12 cellular contexts compared by ENCODE assay signal in the genomic region with DNA sequence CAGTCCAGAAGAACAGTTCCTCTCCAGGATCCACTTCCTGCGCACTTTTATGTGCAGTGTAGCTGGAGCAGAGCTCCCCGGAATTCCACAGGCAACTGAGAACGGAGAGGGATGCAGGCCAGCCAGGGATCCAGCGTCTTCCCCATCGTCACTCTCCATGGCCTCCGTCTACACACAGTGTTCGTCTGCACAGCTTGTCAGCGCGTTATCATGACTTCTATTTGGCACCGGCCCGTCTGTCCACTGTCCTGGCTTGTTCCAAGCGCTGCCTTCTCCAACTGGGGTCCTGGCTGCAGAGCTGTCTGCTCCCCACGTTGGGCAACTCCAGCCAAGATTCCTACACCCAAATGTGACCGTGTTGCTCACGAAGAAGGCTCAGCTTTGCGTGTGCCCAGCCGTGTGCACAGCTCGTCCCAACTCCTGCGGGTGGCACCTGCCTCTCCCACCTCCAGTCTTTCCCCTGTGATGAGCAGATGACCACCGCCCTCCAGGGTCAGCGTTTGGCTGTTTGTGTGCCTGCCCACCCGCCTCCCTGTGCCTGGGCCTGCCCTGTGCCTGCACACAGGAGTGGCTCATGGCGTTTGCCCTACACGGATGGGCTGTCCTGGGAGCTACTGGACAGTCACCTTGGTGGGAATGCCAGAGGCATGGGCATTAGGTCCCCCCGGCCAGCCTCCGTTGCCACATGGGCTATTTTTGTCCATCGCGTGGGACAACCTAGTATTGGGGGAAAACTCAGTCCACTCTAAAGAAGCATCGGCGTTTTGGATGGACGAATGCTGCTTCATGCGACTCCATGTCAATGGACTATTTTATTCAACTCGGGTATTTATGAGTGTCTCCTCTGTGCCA. TPM values are rescaled to one million over a fixed set of nuclear protein-coding genes. Genes with fewer than 3 reads are reported as not detected.
DNase-seq lines count a peak whose midpoint lies in the region; ATAC-seq and TF ChIP-seq lines count a peak whose summit lies in the region.
"Had no signal": no experiment of that assay in that cellular context is flagged by ENCODE, and none has a peak within 500 bp of the region (broad histone marks: within the 10 kb centered on the region; RNA-seq: fewer than 3 reads in every experiment).

No MANE protein-coding gene starts in this region.

- H3K4me3 Mint-ChIP-seq in CD8-positive, alpha-beta memory T cell, result peak overlapping the region; percentile 87 to 96 (median 90)
- H3K4me3 Mint-ChIP-seq in activated B cell treated with CpG ODN at 0.5 μM for 24 hours (peak overlapping the region; percentile 88), glutamatergic neuron (ENCODE audit: unreplicated experiment) (peak overlapping the region; percentile 85)

- ATAC-seq in activated B cell treated with CpG ODN at 0.5 μM for 24 hours (ENCODE audit: low read depth) (no peak), sciatic nerve (no peak), HG02763 (IDR thresholded peaks at IDR 0.05; ENCODE audit: unreplicated experiment) (no peak), GM19351 (IDR thresholded peaks at IDR 0.05; ENCODE audit: unreplicated experiment) (no peak), omental fat pad (ENCODE audit: low FRiP score) (no peak)

- H3K27ac ChIP-seq in CD8-positive, alpha-beta memory T cell (ENCODE audit: low read depth, low read length), result no peak overlapping the region
- no peak overlapping the region for H3K27ac ChIP-seq in MM.1S (ENCODE audit: low read length)

- H3K36me3 ChIP-seq in CD8-positive, alpha-beta memory T cell (ENCODE audit: insufficient read depth, low read length), result no peaks in the 10 kb centered on the region
- H3K36me3 ChIP-seq in MM.1S (replicated peaks; ENCODE audit: insufficient read depth, low read length), result no peaks in the 10 kb centered on the region
- H3K36me3 ChIP-seq: cardiac muscle cell had no signal

- H4K20me1 ChIP-seq in MM.1S (ENCODE audit: insufficient read depth, low read length), result no peaks in the 10 kb centered on the region

- H3K4me1 Mint-ChIP-seq in CD8-positive, alpha-beta memory T cell, result peaks cover 58 to 73% (median 68%) of the 10 kb centered on the region in 3 donors
- peaks cover 42% of the 10 kb centered on the region for H3K4me1 Mint-ChIP-seq in activated B cell treated with CpG ODN at 0.5 μM for 24 hours
- H3K4me1 Mint-ChIP-seq in glutamatergic neuron (ENCODE audit: low read depth, unreplicated experiment), result peaks cover 19% of the 10 kb centered on the region

- H3K79me2 ChIP-seq in MM.1S (ENCODE audit: low read length), result peaks cover 27% of the 10 kb centered on the region

- no peaks in the 10 kb centered on the region for H3K27me3 ChIP-seq in CD8-positive, alpha-beta memory T cell (ENCODE audit: insufficient read depth, low read length, poor library complexity, severe bottlenecking)
- no peaks in the 10 kb centered on the region for H3K27me3 ChIP-seq in MM.1S (replicated peaks; ENCODE audit: insufficient read depth, low read length)
- H3K27me3 ChIP-seq: cardiac muscle cell had no signal

- CTCF ChIA-PET in CD8-positive, alpha-beta memory T cell (lab: Charles Lee), result interaction anchor here (0.8 to 9.6 kb wide), 7 partner anchors 14 to 476 kb away, joined by 3 to 47 read pairs (median 4); a partner anchor contains a TSS
- CTCF ChIA-PET in activated B cell treated with CpG ODN at 0.5 μM for 24 hours (lab: Charles Lee), result interaction anchor here (0.8 to 4.8 kb wide), 4 partner anchors 8 to 95 kb away, joined by 3 to 23 read pairs (median 4); no protein-coding TSS in a partner anchor

- no peaks in the 10 kb centered on the region for H3F3A ChIP-seq in MM.1S (ENCODE audit: insufficient read depth, low read length)

- peak overlapping the region; percentile 92 to 99 (median 94) for H3K27ac Mint-ChIP-seq in CD8-positive, alpha-beta memory T cell
- H3K27ac Mint-ChIP-seq in activated B cell treated with CpG ODN at 0.5 μM for 24 hours (peak overlapping the region; percentile 93), glutamatergic neuron (ENCODE audit: unreplicated experiment) (no peak overlapping the region)

- H3K4me1 ChIP-seq in CD8-positive, alpha-beta memory T cell (ENCODE audit: insufficient read depth, low read length), result peaks cover 62% of the 10 kb centered on the region
- H3K4me1 ChIP-seq in MM.1S (ENCODE audit: low read length), result peaks cover 11% of the 10 kb centered on the region; the same call in 1 of the 2 replicates

- TF ChIP-seq CTCF in activated B cell treated with CpG ODN at 0.5 μM for 24 hours (IDR thresholded peaks at IDR 0.05) (no peak), glutamatergic neuron (IDR thresholded peaks at IDR 0.05; ENCODE audit: partially characterized antibody, unreplicated experiment) (no peak), omental fat pad (IDR thresholded peaks at IDR 0.05) (no peak), MM.1S (IDR thresholded peaks at IDR 0.05; ENCODE audit: low read length) (no peak)

- H3K9me3 Mint-ChIP-seq in CD8-positive, alpha-beta memory T cell, result no peaks in the 10 kb centered on the region
- H3K9me3 Mint-ChIP-seq in activated B cell treated with CpG ODN at 0.5 μM for 24 hours (peaks cover 6% of the 10 kb centered on the region), glutamatergic neuron (ENCODE audit: unreplicated experiment) (peaks cover 26% of the 10 kb centered on the region)

- H3K9me3 ChIP-seq in CD8-positive, alpha-beta memory T cell (ENCODE audit: low read length), result no peaks in the 10 kb centered on the region
- H3K9me3 ChIP-seq in MM.1S (replicated peaks; ENCODE audit: insufficient read depth, low read length), result no peaks in the 10 kb centered on the region

- no peaks in the 10 kb centered on the region for H3K9me2 ChIP-seq in MM.1S (replicated peaks; ENCODE audit: insufficient read depth, low read length)

- DNase-seq in CD8-positive, alpha-beta memory T cell, result no peak
- no peak for DNase-seq in activated B cell treated with CpG ODN at 0.5 μM for 24 hours
- no peak for DNase-seq in glutamatergic neuron
- DNase-seq in sciatic nerve (ENCODE audit: low spot score), result peak; percentile 54
- DNase-seq in omental fat pad (ENCODE audit: low spot score), result no peak
- no peak for DNase-seq in MM.1S
- DNase-seq: NCI-H1417 treated with DMSO at 0.1 percent for 48 hours, SW 1271, trophoblast cell had no signal

- H3K4me2 ChIP-seq in MM.1S (ENCODE audit: low read depth, low read length), result no peak overlapping the region

- no peak overlapping the region for H3K9ac ChIP-seq in MM.1S (ENCODE audit: low read length)

- peaks cover 0 to 12% (median 0%) of the 10 kb centered on the region in 3 donors for H3K36me3 Mint-ChIP-seq in CD8-positive, alpha-beta memory T cell
- H3K36me3 Mint-ChIP-seq in activated B cell treated with CpG ODN at 0.5 μM for 24 hours (ENCODE audit: low read depth) (peaks cover 6% of the 10 kb centered on the region), glutamatergic neuron (ENCODE audit: unreplicated experiment) (peaks cover 33% of the 10 kb centered on the region)

- no peak overlapping the region for H2AFZ ChIP-seq in MM.1S (ENCODE audit: low read length)

- intact Hi-C loops in activated B cell treated with CpG ODN at 0.5 μM for 24 hours (cut with micrococcal nuclease) (no loop called here), sciatic nerve (cut with DNase I) (no loop called here)

- peaks cover 0 to 2% of the 10 kb centered on the region in 2 donors for H3K27me3 Mint-ChIP-seq in CD8-positive, alpha-beta memory T cell
- H3K27me3 Mint-ChIP-seq in activated B cell treated with CpG ODN at 0.5 μM for 24 hours (no peaks in the 10 kb centered on the region), glutamatergic neuron (ENCODE audit: unreplicated experiment) (peaks cover 19% of the 10 kb centered on the region)

- no peak overlapping the region for H3K4me3 ChIP-seq in CD8-positive, alpha-beta memory T cell (ENCODE audit: low read length)
- H3K4me3 ChIP-seq in MM.1S (ENCODE audit: low read length), result no peak overlapping the region
- H3K4me3 ChIP-seq: cardiac muscle cell had no signal

- POLR2A ChIA-PET in CD8-positive, alpha-beta memory T cell (lab: Charles Lee), result interaction anchor here (0.6 to 4.4 kb wide), 4 partner anchors 14 to 137 kb away, joined by 3 to 59 read pairs (median 10); a partner anchor contains a TSS
- POLR2A ChIA-PET in activated B cell treated with CpG ODN at 0.5 μM for 24 hours (lab: Charles Lee), result interaction anchor here (1.3 to 6.3 kb wide), 7 partner anchors 15 to 96 kb away, joined by 4 to 82 read pairs (median 21); a partner anchor contains a TSS

RNA-seq across cellular contexts. Expression of a gene that starts 2.2 kb away (rescaled TPM):
- total RNA-seq in CD8-positive, alpha-beta memory T cell, result 100 to 1,000 TPM; 139 to 149 TPM
- 88.1 TPM for polyA plus RNA-seq in CD8-positive, alpha-beta memory T cell
- total RNA-seq in activated B cell treated with CpG ODN at 0.5 μM for 24 hours (162 and 175 TPM in 2 replicates), glutamatergic neuron (ENCODE audit: unreplicated experiment) (302 TPM), sciatic nerve (143 TPM), omental fat pad (100 to 1,000 TPM; 102 to 137 (median 132) TPM)

RNA-seq across cellular contexts. Expression of a gene that starts 38.5 kb away (rescaled TPM):
- 10 to 100 TPM; 59.4 to 63.8 TPM for total RNA-seq in CD8-positive, alpha-beta memory T cell
- polyA plus RNA-seq in CD8-positive, alpha-beta memory T cell, result 75.3 TPM
- total RNA-seq in activated B cell treated with CpG ODN at 0.5 μM for 24 hours (67.3 and 73.7 TPM in 2 replicates), glutamatergic neuron (ENCODE audit: unreplicated experiment) (77.2 TPM), sciatic nerve (68.6 TPM), omental fat pad (10 to 100 TPM; 38.8 to 71.2 (median 51.8) TPM)
